In genomic region chr6:156379946-156380707, GRCh38 we compare ENCODE assay signal across 12 cellular contexts.
DNase-seq lines count a peak whose midpoint lies in the region; ATAC-seq and TF ChIP-seq lines count a peak whose summit lies in the region.
"Had no signal": no experiment of that assay in that cellular context is flagged by ENCODE, and none has a peak within 500 bp of the region (broad histone marks: within the 10 kb centered on the region; RNA-seq: fewer than 3 reads in every experiment).

No MANE protein-coding gene starts in this region.

- no peaks in the 10 kb centered on the region for H3K36me3 Mint-ChIP-seq in osteocyte (ENCODE audit: unreplicated experiment)

- no peak for TF ChIP-seq POLR2A in stomach (IDR thresholded peaks at IDR 0.05)

- H3K4me3 ChIP-seq in brain microvascular endothelial cell (ENCODE audit: low read depth, low read length), result no peak overlapping the region
- no peak overlapping the region for H3K4me3 ChIP-seq in stomach
- H3K4me3 ChIP-seq: cardiac muscle cell, ovary had no signal

- H3K9me3 ChIP-seq in stomach, result no peaks in the 10 kb centered on the region
- H3K9me3 ChIP-seq: ovary had no signal

- H3K4me1 ChIP-seq in stomach, result peaks cover 0 to 10% (median 4%) of the 10 kb centered on the region in 4 donors

- TF ChIP-seq CTCF in brain microvascular endothelial cell (IDR thresholded peaks at IDR 0.05; ENCODE audit: low read depth, low read length, missing control alignments) (no peak), osteocyte (IDR thresholded peaks at IDR 0.05) (peak; percentile 23), stomach (IDR thresholded peaks at IDR 0.05) (no peak)

- in situ Hi-C loops in brain microvascular endothelial cell (cut with HindIII; ENCODE audit: low pct_ligation_motif_present, low sequenced_read_pairs), result no loop called here

- peaks cover 18% of the 10 kb centered on the region for H3K4me1 Mint-ChIP-seq in osteocyte (ENCODE audit: unreplicated experiment)

- H3K36me3 ChIP-seq in brain microvascular endothelial cell (replicated peaks) (no peaks in the 10 kb centered on the region), stomach (no peaks in the 10 kb centered on the region)
- H3K36me3 ChIP-seq: cardiac muscle cell, ovary had no signal

- WGBS in stomach, 5 donors, result 38 to 53% (median 47%) methylated on average over 5 of the region's 5 CpGs

- intact Hi-C loops in stomach (cut with DNase I; ENCODE audit: low total_unique reads), result no loop called here

- H3K27ac ChIP-seq in brain microvascular endothelial cell (peak overlapping the region; percentile 70), stomach (no peak overlapping the region)
- H3K27ac ChIP-seq: cardiac muscle cell, ovary had no signal

- no peak for TF ChIP-seq EP300 in stomach (IDR thresholded peaks at IDR 0.05)

- ATAC-seq in GM21447 (IDR thresholded peaks at IDR 0.05; ENCODE audit: unreplicated experiment) (no peak), HG03439 (IDR thresholded peaks at IDR 0.05; ENCODE audit: unreplicated experiment) (no peak)
- ATAC-seq: left ventricle myocardium superior had no signal

- H3K27me3 ChIP-seq in brain microvascular endothelial cell (replicated peaks), result no peaks in the 10 kb centered on the region
- no peaks in the 10 kb centered on the region for H3K27me3 ChIP-seq in stomach
- H3K27me3 ChIP-seq: cardiac muscle cell, ovary had no signal

- peak overlapping the region; percentile 1 for H3K27ac Mint-ChIP-seq in osteocyte (ENCODE audit: unreplicated experiment)

- no peak overlapping the region for H3K4me3 Mint-ChIP-seq in osteocyte (ENCODE audit: unreplicated experiment)

- DNase-seq in EH (ENCODE audit: low read depth) (peak; percentile 80), NCI-H1417 treated with DMSO at 0.1 percent for 48 hours (lab: John Stamatoyannopoulos, UW) (peak; percentile 12), brain microvascular endothelial cell (peak; percentile 74), osteocyte (ENCODE audit: extremely low spot score, unreplicated experiment) (no peak), stomach (no peak), NCI-H2029 (lab: John Stamatoyannopoulos, UW) (no peak)
- DNase-seq: left ventricle myocardium superior, NCI-H187, ovary had no signal

- H3K9me3 Mint-ChIP-seq in osteocyte (ENCODE audit: unreplicated experiment), result no peaks in the 10 kb centered on the region

- H3K27me3 Mint-ChIP-seq in osteocyte (ENCODE audit: unreplicated experiment), result peaks cover 4% of the 10 kb centered on the region

Comparison
In these comparisons a context has a peak if more than half of its experiments do, and no peak if none do; other contexts are left out.
1. DNase-seq: peak in EH (single experiment), NCI-H1417 treated with DMSO at 0.1 percent for 48 hours (single experiment) and brain microvascular endothelial cell (single experiment); none in osteocyte (single experiment), stomach (single experiment) and NCI-H2029 (single experiment).